In the genomic region with DNA sequence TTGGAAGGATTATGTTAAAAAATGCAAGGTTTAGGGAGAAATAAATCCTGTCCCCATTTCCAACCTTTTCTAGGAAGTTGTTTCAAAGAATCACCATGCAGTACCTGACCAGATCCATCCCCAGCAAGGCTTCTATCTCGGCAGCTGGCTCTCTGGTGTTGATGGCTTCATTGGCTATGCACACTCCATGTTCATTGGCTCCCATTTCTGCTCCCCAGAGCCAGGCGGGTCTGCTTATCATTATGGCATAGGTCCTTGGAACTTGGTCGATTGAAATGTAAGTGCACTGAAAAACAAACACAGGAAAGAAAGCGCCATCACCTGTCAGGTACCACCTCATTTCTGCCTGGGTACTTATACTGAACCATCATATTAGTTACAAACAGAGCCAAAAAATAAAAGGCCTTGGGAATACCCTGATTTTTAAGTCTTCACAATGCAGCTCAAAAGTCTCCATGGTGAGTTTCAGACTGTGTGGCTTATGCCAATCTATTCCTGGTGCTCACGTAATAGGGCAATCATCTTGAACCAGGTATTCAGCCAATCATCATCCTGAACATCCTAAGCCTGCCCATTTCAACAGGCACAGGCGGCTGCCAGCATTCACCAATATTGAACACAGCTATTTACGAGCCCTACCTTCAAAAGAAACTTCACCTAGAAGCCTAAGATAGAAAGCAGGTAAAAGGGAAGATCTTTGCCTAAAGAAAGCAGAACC, we compare ENCODE assay signal across 20 cellular contexts. TPM values are rescaled to one million over a fixed set of nuclear protein-coding genes. Genes with fewer than 3 reads are reported as not detected.
A peak's percentile ranks its signal among the peaks of the same experiment; 100 is the strongest.
DNase-seq lines count a peak whose midpoint lies in the region; ATAC-seq and TF ChIP-seq lines count a peak whose summit lies in the region.
"Had no signal": no experiment of that assay in that cellular context is flagged by ENCODE, and none has a peak within 500 bp of the region (broad histone marks: within the 10 kb centered on the region; RNA-seq: fewer than 3 reads in every experiment).

No MANE protein-coding gene starts in this region.

- POLR2A ChIA-PET in activated B cell treated with CpG ODN at 0.5 μM for 24 hours (lab: Charles Lee), result interaction anchor here (1.3 to 2.0 kb wide), 2 partner anchors 30 to 72 kb away, joined by 4 to 6 read pairs; partner anchors contain the start of gene FKBP14

- no peak overlapping the region for H3K4me2 ChIP-seq in neural progenitor cell
- H3K4me2 ChIP-seq: SK-N-SH had no signal

- H2AFZ ChIP-seq in neural progenitor cell (replicated peaks), result no peak overlapping the region

- peaks cover 11% of the 10 kb centered on the region for H4K20me1 ChIP-seq in neural progenitor cell (ENCODE audit: low read depth)

- H3K36me3 Mint-ChIP-seq in activated B cell treated with CpG ODN at 0.5 μM for 24 hours (ENCODE audit: low read depth) (peaks cover 49% of the 10 kb centered on the region), neural progenitor cell (peaks cover 42% of the 10 kb centered on the region), Calu3 (ENCODE audit: insufficient read depth, unreplicated experiment) (peaks cover 40% of the 10 kb centered on the region)
- H3K36me3 Mint-ChIP-seq: CD4-positive, CD25-positive, alpha-beta regulatory T cell had no signal

- CTCF ChIA-PET in activated B cell treated with CpG ODN at 0.5 μM for 24 hours (lab: Charles Lee) (interaction anchor here (1.5 to 3.4 kb wide), 2 partner anchors 72 to 106 kb away, joined by 5 to 27 read pairs; partner anchors contain the start of gene FKBP14), Calu3 (lab: Charles Lee) (no interaction called here)

- peaks cover 29% of the 10 kb centered on the region for H3K4me1 Mint-ChIP-seq in activated B cell treated with CpG ODN at 0.5 μM for 24 hours
- peaks cover 24% of the 10 kb centered on the region for H3K4me1 Mint-ChIP-seq in neural progenitor cell
- H3K4me1 Mint-ChIP-seq in Calu3 (ENCODE audit: low read depth, unreplicated experiment), result no peaks in the 10 kb centered on the region

- peaks cover 3% of the 10 kb centered on the region for H3K36me3 ChIP-seq in neural progenitor cell
- H3K36me3 ChIP-seq: Peyer's patch had no signal

- H3K27ac Mint-ChIP-seq in activated B cell treated with CpG ODN at 0.5 μM for 24 hours (peak overlapping the region; percentile 72), neural progenitor cell (peak overlapping the region; percentile 30), Calu3 (ENCODE audit: unreplicated experiment) (no peak overlapping the region)

- no peak overlapping the region for H3K9ac ChIP-seq in neural progenitor cell
- H3K9ac ChIP-seq: SK-N-SH had no signal

- ATAC-seq in Right ventricle myocardium inferior (peak; percentile 53), activated B cell treated with CpG ODN at 0.5 μM for 24 hours (ENCODE audit: low read depth) (no peak), GM19351 (IDR thresholded peaks at IDR 0.05; ENCODE audit: unreplicated experiment) (no peak)

- H3K4me3 Mint-ChIP-seq in activated B cell treated with CpG ODN at 0.5 μM for 24 hours (no peak overlapping the region), neural progenitor cell (no peak overlapping the region), Calu3 (ENCODE audit: low read depth, unreplicated experiment) (no peak overlapping the region)
- H3K4me3 Mint-ChIP-seq: H9 had no signal

- H3K27me3 Mint-ChIP-seq in activated B cell treated with CpG ODN at 0.5 μM for 24 hours (no peaks in the 10 kb centered on the region), neural progenitor cell (ENCODE audit: insufficient read depth, low read depth) (no peaks in the 10 kb centered on the region), Calu3 (ENCODE audit: unreplicated experiment) (no peaks in the 10 kb centered on the region)

- no peak for DNase-seq in Right ventricle myocardium inferior (ENCODE audit: missing footprints)
- DNase-seq in cardiac septum (ENCODE audit: low spot score), result no peak
- DNase-seq in NCI-H1436 (lab: John Stamatoyannopoulos, UW), result peak; percentile 36
- DNase-seq in activated B cell treated with CpG ODN at 0.5 μM for 24 hours, result no peak
- no peak for DNase-seq in neural progenitor cell (ENCODE audit: low spot score)
- no peak for DNase-seq in stimulated activated CD4-positive, alpha-beta T cell treated with anti-CD3 and anti-CD28 coated beads, Interleukin-15, amount 100 ng/mL, for 24 hours
- no peak for DNase-seq in Calu3
- DNase-seq: Caco-2, H9, IMR-90, NCI-H1105, NCI-H2029, NCI-H2171 treated with DMSO at 0.1 percent for 48 hours, NCI-H446 treated with DMSO at 0.1 percent for 48 hours, NCI-H774, SHP77, SK-N-SH had no signal

- H3K27me3 ChIP-seq in neural progenitor cell, result no peaks in the 10 kb centered on the region
- H3K27me3 ChIP-seq: Peyer's patch had no signal

- H3K9me3 ChIP-seq in neural progenitor cell (ENCODE audit: low read depth), result no peaks in the 10 kb centered on the region
- H3K9me3 ChIP-seq: Caco-2, Peyer's patch, SK-N-SH had no signal

- no peak overlapping the region for H3K27ac ChIP-seq in neural progenitor cell
- H3K27ac ChIP-seq: Peyer's patch had no signal

- peaks cover 25% of the 10 kb centered on the region for H3K4me1 ChIP-seq in neural progenitor cell
- H3K4me1 ChIP-seq: Caco-2 had no signal

- intact Hi-C loops in Right ventricle myocardium inferior (cut with DNase I), result no loop called here
- intact Hi-C loops in cardiac septum (cut with DNase I), result loop anchor here (10.0 kb wide), 1 partner anchor 110 kb away; no protein-coding TSS in a partner anchor
- intact Hi-C loops in activated B cell treated with CpG ODN at 0.5 μM for 24 hours (cut with micrococcal nuclease), result no loop called here
- intact Hi-C loops in Calu3 (cut with micrococcal nuclease; ENCODE audit: unreplicated experiment), result no loop called here

- H3K4me3 ChIP-seq in neural progenitor cell, result no peak overlapping the region
- H3K4me3 ChIP-seq: Peyer's patch had no signal

- TF ChIP-seq CTCF in activated B cell treated with CpG ODN at 0.5 μM for 24 hours (IDR thresholded peaks at IDR 0.05) (no peak), neural progenitor cell (IDR thresholded peaks at IDR 0.05) (no peak), Calu3 (IDR thresholded peaks at IDR 0.05; ENCODE audit: unreplicated experiment) (no peak)

- no peaks in the 10 kb centered on the region for H3F3A ChIP-seq in neural progenitor cell (ENCODE audit: low read depth)

- H3K9me3 Mint-ChIP-seq in activated B cell treated with CpG ODN at 0.5 μM for 24 hours (no peaks in the 10 kb centered on the region), neural progenitor cell (peaks cover 3% of the 10 kb centered on the region), Calu3 (ENCODE audit: low read depth, unreplicated experiment) (no peaks in the 10 kb centered on the region)
- H3K9me3 Mint-ChIP-seq: H9 had no signal

- peaks cover 34% of the 10 kb centered on the region for H3K79me2 ChIP-seq in neural progenitor cell (ENCODE audit: low read depth)

- no TSS peak for BruUV-seq in Calu3 (replicated peaks; lab: Mats Ljungman, UMichigan)

RNA-seq across cellular contexts. Expression of gene SCRN1, which starts 34.4 kb away (rescaled TPM):
- total RNA-seq in Right ventricle myocardium inferior (15.0 TPM), cardiac septum (30.4 TPM), activated B cell treated with CpG ODN at 0.5 μM for 24 hours (48.1 and 48.7 TPM in 2 replicates), neural progenitor cell (ENCODE audit: low replicate concordance) (95.9 and 106 TPM in 2 replicates), Calu3 (2022) (116 and 130 TPM in 2 replicates)
